Comparison of ENCODE assay signal across 1 cellular context in genomic region chr2:46656640-46657039, GRCh38.
TF ChIP-seq lines count a peak whose summit lies in the region.

No MANE protein-coding gene starts in this region.

TF ChIP-seq in H1, 55 proteins besides CTCF, POLR2A, EP300 and RAD21:
- TF ChIP-seq NRF1 (IDR thresholded peaks at IDR 0.05; ENCODE audit: low read depth, low read length), result no peak
